ENCODE assay signal across 1 cellular context in the genomic region with DNA sequence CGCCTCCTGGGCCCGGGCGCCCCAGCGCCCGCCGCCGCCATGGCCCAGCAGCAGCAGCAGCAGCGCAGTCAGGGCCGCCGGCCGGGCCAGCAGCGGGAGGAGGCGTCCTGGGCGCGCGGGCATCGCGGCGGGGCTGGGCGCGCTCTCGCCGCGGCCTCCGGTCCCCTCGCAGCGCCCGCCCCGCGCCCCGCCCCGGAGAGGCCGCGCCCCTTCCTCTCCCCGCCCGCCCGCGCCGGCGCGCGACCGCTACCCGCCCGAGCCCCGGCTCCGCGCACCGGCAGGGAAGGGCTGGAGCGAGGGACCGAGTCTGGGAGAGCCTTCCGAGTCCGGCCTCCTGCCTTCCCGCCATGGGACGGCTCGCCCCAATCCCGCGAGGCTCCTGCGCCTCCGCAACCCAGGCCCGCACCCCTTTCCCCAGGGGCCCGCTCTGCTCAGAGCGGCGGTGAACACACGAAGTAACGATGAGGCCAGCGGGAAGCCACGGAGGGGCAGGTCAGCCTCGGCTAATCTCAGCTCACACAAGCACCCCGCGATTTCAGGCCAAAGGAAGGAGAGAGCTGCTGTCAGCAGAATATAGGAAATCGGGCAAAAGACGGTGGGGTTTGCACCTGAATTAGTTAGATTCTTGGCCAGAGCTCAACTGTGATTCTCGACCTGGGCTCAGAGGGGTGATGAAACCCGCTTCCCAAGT.
A peak's percentile ranks its signal among the peaks of the same experiment; 100 is the strongest.
TF ChIP-seq lines count a peak whose summit lies in the region.

A gene (minus strand): TSS at position 135 of the 691 bp plus-strand sequence. CDS start 12 bp downstream, at position 123.

TF ChIP-seq in HepG2, 621 proteins besides CTCF, POLR2A, EP300 and RAD21 (continued from another document and continues in another):
- TF ChIP-seq, protein P1, sequence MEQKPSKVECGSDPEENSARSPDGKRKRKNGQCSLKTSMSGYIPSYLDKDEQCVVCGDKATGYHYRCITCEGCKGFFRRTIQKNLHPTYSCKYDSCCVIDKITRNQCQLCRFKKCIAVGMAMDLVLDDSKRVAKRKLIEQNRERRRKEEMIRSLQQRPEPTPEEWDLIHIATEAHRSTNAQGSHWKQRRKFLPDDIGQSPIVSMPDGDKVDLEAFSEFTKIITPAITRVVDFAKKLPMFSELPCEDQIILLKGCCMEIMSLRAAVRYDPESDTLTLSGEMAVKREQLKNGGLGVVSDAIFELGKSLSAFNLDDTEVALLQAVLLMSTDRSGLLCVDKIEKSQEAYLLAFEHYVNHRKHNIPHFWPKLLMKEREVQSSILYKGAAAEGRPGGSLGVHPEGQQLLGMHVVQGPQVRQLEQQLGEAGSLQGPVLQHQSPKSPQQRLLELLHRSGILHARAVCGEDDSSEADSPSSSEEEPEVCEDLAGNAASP (CRISPR knock-in tag; IDR thresholded peaks at IDR 0.05; ENCODE audit: borderline replicate concordance) = no peak; the same call in 1 of the 2 replicates
- TF ChIP-seq HDAC2 (CRISPR knock-in tag; IDR thresholded peaks at IDR 0.05) (no peak), KLF12 (CRISPR knock-in tag; IDR thresholded peaks at IDR 0.05; ENCODE audit: borderline replicate concordance) (no peak), NBN (conservative IDR thresholded peaks at IDR 0.05) (no peak), HMGA1 (CRISPR knock-in tag; conservative IDR thresholded peaks at IDR 0.05) (no peak), ZNF225 (CRISPR knock-in tag; IDR thresholded peaks at IDR 0.05) (peak; percentile 28; the same call in 1 of the 2 replicates), NFYB (CRISPR knock-in tag; IDR thresholded peaks at IDR 0.05) (0 out of 2 replicates have a peak, but pooled peaks have one; percentile 16), SALL1 (CRISPR knock-in tag; IDR thresholded peaks at IDR 0.05) (peak; percentile 72), HDAC6 (IDR thresholded peaks at IDR 0.05; ENCODE audit: low read depth, low read length) (no peak), SIX4 (CRISPR knock-in tag; IDR thresholded peaks at IDR 0.05) (0 out of 2 replicates have a peak, but pooled peaks have one; percentile 50), CBX5 (CRISPR knock-in tag; IDR thresholded peaks at IDR 0.05; ENCODE audit: borderline replicate concordance) (peak; percentile 54; the same call in 1 of the 2 replicates), HOXA3 (CRISPR knock-in tag; IDR thresholded peaks at IDR 0.05) (no peak), ZBTB21 (CRISPR knock-in tag; IDR thresholded peaks at IDR 0.05) (no peak), ZNF614 (CRISPR knock-in tag; IDR thresholded peaks at IDR 0.05; ENCODE audit: borderline replicate concordance) (peak; percentile 65; the same call in 1 of the 2 replicates), ZNF792 (CRISPR knock-in tag; IDR thresholded peaks at IDR 0.05) (peak; percentile 49; the same call in 1 of the 2 replicates), MAZ (IDR thresholded peaks at IDR 0.05; ENCODE audit: borderline replicate concordance, low read depth, low read length) (no peak; the same call in 1 of the 2 replicates), MAZ (CRISPR knock-in tag; IDR thresholded peaks at IDR 0.05; ENCODE audit: low read depth) (peak; percentile 90), HNF4G (IDR thresholded peaks at IDR 0.05; ENCODE audit: borderline replicate concordance, low read depth, low read length) (no peak), HNF4G (CRISPR knock-in tag; IDR thresholded peaks at IDR 0.05; ENCODE audit: borderline replicate concordance, low read depth) (no peak), ZNF317 (CRISPR knock-in tag; IDR thresholded peaks at IDR 0.05) (no peak), ZNF441 (CRISPR knock-in tag; IDR thresholded peaks at IDR 0.05; ENCODE audit: borderline replicate concordance) (peak; percentile 90), SYNCRIP (IDR thresholded peaks at IDR 0.05; ENCODE audit: insufficient read depth, low read depth, low read length) (no peak), ARNTL (CRISPR knock-in tag; IDR thresholded peaks at IDR 0.05) (no peak), ZBTB3 (CRISPR knock-in tag; IDR thresholded peaks at IDR 0.05; ENCODE audit: borderline replicate concordance, low read depth) (no peak), ZNF33A (CRISPR knock-in tag; IDR thresholded peaks at IDR 0.05; ENCODE audit: borderline replicate concordance) (no peak), ZNF839 (CRISPR knock-in tag; IDR thresholded peaks at IDR 0.05; ENCODE audit: borderline replicate concordance) (no peak), HOXA7 (CRISPR knock-in tag; IDR thresholded peaks at IDR 0.05) (no peak), RBM39 (IDR thresholded peaks at IDR 0.05; ENCODE audit: low read depth, low read length, poor library complexity, severe bottlenecking) (peak; percentile 45), ZFP1 (CRISPR knock-in tag; IDR thresholded peaks at IDR 0.05) (no peak), ZNF788 (CRISPR knock-in tag; IDR thresholded peaks at IDR 0.05; ENCODE audit: borderline replicate concordance) (peak; percentile 83; the same call in 1 of the 2 replicates)
- TF ChIP-seq, protein P2, sequence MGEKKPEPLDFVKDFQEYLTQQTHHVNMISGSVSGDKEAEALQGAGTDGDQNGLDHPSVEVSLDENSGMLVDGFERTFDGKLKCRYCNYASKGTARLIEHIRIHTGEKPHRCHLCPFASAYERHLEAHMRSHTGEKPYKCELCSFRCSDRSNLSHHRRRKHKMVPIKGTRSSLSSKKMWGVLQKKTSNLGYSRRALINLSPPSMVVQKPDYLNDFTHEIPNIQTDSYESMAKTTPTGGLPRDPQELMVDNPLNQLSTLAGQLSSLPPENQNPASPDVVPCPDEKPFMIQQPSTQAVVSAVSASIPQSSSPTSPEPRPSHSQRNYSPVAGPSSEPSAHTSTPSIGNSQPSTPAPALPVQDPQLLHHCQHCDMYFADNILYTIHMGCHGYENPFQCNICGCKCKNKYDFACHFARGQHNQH (CRISPR knock-in tag; IDR thresholded peaks at IDR 0.05) = no peak
- TF ChIP-seq, protein P3, sequence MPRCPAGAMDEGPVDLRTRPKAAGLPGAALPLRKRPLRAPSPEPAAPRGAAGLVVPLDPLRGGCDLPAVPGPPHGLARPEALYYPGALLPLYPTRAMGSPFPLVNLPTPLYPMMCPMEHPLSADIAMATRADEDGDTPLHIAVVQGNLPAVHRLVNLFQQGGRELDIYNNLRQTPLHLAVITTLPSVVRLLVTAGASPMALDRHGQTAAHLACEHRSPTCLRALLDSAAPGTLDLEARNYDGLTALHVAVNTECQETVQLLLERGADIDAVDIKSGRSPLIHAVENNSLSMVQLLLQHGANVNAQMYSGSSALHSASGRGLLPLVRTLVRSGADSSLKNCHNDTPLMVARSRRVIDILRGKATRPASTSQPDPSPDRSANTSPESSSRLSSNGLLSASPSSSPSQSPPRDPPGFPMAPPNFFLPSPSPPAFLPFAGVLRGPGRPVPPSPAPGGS (CRISPR knock-in tag; IDR thresholded peaks at IDR 0.05) = no peak
- TF ChIP-seq, protein P4, sequence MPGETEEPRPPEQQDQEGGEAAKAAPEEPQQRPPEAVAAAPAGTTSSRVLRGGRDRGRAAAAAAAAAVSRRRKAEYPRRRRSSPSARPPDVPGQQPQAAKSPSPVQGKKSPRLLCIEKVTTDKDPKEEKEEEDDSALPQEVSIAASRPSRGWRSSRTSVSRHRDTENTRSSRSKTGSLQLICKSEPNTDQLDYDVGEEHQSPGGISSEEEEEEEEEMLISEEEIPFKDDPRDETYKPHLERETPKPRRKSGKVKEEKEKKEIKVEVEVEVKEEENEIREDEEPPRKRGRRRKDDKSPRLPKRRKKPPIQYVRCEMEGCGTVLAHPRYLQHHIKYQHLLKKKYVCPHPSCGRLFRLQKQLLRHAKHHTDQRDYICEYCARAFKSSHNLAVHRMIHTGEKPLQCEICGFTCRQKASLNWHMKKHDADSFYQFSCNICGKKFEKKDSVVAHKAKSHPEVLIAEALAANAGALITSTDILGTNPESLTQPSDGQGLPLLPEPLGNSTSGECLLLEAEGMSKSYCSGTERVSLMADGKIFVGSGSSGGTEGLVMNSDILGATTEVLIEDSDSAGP (CRISPR knock-in tag; IDR thresholded peaks at IDR 0.05; ENCODE audit: borderline replicate concordance) = peak; percentile 73; the same call in 1 of the 2 replicates
- TF ChIP-seq, protein P5, sequence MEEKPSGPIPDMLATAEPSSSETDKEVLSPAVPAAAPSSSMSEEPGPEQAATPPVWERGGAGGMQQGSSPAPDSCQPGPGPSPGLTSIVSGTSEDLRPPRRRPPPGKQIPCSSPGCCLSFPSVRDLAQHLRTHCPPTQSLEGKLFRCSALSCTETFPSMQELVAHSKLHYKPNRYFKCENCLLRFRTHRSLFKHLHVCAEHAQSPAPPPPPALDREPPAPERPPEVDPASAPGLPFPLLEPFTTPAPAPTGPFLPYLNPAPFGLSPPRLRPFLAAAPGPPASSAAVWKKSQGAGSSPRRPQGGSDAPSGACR (CRISPR knock-in tag; IDR thresholded peaks at IDR 0.05) = no peak
- TF ChIP-seq, protein P6, sequence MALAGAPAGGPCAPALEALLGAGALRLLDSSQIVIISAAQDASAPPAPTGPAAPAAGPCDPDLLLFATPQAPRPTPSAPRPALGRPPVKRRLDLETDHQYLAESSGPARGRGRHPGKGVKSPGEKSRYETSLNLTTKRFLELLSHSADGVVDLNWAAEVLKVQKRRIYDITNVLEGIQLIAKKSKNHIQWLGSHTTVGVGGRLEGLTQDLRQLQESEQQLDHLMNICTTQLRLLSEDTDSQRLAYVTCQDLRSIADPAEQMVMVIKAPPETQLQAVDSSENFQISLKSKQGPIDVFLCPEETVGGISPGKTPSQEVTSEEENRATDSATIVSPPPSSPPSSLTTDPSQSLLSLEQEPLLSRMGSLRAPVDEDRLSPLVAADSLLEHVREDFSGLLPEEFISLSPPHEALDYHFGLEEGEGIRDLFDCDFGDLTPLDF (CRISPR knock-in tag; IDR thresholded peaks at IDR 0.05) = peak; percentile 71; the same call in 1 of the 2 replicates
- TF ChIP-seq, protein P7, sequence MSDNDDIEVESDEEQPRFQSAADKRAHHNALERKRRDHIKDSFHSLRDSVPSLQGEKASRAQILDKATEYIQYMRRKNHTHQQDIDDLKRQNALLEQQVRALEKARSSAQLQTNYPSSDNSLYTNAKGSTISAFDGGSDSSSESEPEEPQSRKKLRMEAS (IDR thresholded peaks at IDR 0.05) = peak; percentile 55; the same call in 1 of the 2 replicates
- TF ChIP-seq, protein P8, sequence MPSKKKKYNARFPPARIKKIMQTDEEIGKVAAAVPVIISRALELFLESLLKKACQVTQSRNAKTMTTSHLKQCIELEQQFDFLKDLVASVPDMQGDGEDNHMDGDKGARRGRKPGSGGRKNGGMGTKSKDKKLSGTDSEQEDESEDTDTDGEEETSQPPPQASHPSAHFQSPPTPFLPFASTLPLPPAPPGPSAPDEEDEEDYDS (CRISPR knock-in tag; IDR thresholded peaks at IDR 0.05) = no peak; the same call in 1 of the 2 replicates
- TF ChIP-seq, protein P9, sequence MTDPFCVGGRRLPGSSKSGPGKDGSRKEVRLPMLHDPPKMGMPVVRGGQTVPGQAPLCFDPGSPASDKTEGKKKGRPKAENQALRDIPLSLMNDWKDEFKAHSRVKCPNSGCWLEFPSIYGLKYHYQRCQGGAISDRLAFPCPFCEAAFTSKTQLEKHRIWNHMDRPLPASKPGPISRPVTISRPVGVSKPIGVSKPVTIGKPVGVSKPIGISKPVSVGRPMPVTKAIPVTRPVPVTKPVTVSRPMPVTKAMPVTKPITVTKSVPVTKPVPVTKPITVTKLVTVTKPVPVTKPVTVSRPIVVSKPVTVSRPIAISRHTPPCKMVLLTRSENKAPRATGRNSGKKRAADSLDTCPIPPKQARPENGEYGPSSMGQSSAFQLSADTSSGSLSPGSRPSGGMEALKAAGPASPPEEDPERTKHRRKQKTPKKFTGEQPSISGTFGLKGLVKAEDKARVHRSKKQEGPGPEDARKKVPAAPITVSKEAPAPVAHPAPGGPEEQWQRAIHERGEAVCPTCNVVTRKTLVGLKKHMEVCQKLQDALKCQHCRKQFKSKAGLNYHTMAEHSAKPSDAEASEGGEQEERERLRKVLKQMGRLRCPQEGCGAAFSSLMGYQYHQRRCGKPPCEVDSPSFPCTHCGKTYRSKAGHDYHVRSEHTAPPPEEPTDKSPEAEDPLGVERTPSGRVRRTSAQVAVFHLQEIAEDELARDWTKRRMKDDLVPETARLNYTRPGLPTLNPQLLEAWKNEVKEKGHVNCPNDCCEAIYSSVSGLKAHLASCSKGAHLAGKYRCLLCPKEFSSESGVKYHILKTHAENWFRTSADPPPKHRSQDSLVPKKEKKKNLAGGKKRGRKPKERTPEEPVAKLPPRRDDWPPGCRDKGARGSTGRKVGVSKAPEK (CRISPR knock-in tag; IDR thresholded peaks at IDR 0.05; ENCODE audit: borderline replicate concordance) = no peak
- TF ChIP-seq, protein P10, sequence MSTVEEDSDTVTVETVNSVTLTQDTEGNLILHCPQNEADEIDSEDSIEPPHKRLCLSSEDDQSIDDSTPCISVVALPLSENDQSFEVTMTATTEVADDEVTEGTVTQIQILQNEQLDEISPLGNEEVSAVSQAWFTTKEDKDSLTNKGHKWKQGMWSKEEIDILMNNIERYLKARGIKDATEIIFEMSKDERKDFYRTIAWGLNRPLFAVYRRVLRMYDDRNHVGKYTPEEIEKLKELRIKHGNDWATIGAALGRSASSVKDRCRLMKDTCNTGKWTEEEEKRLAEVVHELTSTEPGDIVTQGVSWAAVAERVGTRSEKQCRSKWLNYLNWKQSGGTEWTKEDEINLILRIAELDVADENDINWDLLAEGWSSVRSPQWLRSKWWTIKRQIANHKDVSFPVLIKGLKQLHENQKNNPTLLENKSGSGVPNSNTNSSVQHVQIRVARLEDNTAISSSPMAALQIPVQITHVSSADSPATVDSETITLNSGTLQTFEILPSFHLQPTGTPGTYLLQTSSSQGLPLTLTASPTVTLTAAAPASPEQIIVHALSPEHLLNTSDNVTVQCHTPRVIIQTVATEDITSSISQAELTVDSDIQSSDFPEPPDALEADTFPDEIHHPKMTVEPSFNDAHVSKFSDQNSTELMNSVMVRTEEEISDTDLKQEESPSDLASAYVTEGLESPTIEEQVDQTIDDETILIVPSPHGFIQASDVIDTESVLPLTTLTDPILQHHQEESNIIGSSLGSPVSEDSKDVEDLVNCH (CRISPR knock-in tag; IDR thresholded peaks at IDR 0.05) = no peak
- TF ChIP-seq, protein P11, sequence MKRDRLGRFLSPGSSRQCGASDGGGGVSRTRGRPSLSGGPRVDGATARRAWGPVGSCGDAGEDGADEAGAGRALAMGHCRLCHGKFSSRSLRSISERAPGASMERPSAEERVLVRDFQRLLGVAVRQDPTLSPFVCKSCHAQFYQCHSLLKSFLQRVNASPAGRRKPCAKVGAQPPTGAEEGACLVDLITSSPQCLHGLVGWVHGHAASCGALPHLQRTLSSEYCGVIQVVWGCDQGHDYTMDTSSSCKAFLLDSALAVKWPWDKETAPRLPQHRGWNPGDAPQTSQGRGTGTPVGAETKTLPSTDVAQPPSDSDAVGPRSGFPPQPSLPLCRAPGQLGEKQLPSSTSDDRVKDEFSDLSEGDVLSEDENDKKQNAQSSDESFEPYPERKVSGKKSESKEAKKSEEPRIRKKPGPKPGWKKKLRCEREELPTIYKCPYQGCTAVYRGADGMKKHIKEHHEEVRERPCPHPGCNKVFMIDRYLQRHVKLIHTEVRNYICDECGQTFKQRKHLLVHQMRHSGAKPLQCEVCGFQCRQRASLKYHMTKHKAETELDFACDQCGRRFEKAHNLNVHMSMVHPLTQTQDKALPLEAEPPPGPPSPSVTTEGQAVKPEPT (CRISPR knock-in tag; IDR thresholded peaks at IDR 0.05; ENCODE audit: low read depth) = no peak; the same call in 1 of the 2 replicates
- TF ChIP-seq, protein P12, sequence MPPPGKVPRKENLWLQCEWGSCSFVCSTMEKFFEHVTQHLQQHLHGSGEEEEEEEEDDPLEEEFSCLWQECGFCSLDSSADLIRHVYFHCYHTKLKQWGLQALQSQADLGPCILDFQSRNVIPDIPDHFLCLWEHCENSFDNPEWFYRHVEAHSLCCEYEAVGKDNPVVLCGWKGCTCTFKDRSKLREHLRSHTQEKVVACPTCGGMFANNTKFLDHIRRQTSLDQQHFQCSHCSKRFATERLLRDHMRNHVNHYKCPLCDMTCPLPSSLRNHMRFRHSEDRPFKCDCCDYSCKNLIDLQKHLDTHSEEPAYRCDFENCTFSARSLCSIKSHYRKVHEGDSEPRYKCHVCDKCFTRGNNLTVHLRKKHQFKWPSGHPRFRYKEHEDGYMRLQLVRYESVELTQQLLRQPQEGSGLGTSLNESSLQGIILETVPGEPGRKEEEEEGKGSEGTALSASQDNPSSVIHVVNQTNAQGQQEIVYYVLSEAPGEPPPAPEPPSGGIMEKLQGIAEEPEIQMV (CRISPR knock-in tag; IDR thresholded peaks at IDR 0.05; ENCODE audit: low read depth) = no peak
